8 cellular contexts compared by ENCODE assay signal in the genomic region with DNA sequence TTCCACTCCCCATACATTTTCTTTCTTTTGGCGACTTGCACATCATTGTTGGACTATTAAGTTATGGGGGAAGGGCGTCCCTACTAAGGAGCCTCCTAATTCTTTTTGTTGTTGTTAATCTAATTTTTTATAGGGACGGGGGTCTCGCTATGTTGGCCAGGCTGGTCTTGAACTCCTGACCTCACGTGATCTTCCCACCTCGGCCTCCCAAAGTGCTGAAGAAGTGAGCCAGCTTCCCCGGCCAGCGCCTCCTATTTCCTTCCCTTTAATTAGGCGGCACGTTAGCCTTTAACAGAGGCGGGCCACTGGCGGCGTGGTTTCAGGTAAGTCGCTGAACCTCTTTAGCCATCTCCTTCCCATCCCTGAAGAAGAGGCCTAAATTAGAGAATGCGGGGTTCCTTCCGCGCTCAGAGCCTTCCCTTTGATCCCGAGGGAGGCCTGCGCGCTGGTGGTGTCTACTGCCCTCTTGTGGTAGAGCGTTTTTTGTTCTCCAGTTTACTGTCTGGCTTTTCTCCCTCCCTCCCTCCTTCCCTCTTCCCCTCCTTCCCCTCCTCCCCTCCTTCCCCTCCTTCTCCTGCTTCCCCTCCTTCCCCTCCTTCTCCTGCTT. TPM values are rescaled to one million over a fixed set of nuclear protein-coding genes. Genes with fewer than 3 reads are reported as not detected.
DNase-seq lines count a peak whose midpoint lies in the region; ATAC-seq, FAIRE-seq and TF ChIP-seq lines count a peak whose summit lies in the region.

No MANE protein-coding gene starts in this region.

- TF ChIP-seq CTCF in DND-41 (IDR thresholded peaks at IDR 0.05; ENCODE audit: borderline replicate concordance, extremely low read depth, low read length, poor library complexity, severe bottlenecking) (peak; percentile 73), pancreas (IDR thresholded peaks at IDR 0.05) (peak; percentile 33 to 60 (median 46)), transverse colon (IDR thresholded peaks at IDR 0.05) (peak; percentile 72 to 75 (median 75))

- ATAC-seq in DND-41 (ENCODE audit: insufficient read depth, low read depth) (peak; percentile 77; the same call in 2 of the 3 replicates), pancreas (peak; percentile 78 to 100 (median 96)), GM21360 (IDR thresholded peaks at IDR 0.05; ENCODE audit: unreplicated experiment) (no peak)

- no peak overlapping the region for H3K9ac ChIP-seq in DND-41 (ENCODE audit: low read depth, low read length)

- no peaks in the 10 kb centered on the region for H3K27me3 ChIP-seq in DND-41 (ENCODE audit: insufficient read depth, low read length, poor library complexity)
- H3K27me3 ChIP-seq in pancreas: no peaks in the 10 kb centered on the region
- H3K27me3 ChIP-seq in transverse colon: no peaks in the 10 kb centered on the region

- H3K27me3 Mint-ChIP-seq in activated naive CD4-positive, alpha-beta T cell treated with anti-CD3 and anti-CD28 coated beads for 36 hours (ENCODE audit: low read depth): no peaks in the 10 kb centered on the region

- no peak overlapping the region for H3K27ac Mint-ChIP-seq in activated naive CD4-positive, alpha-beta T cell treated with anti-CD3 and anti-CD28 coated beads for 36 hours

- in situ Hi-C loops in SK-MEL-5 (cut with HindIII; ENCODE audit: low pct_unique_long_range_greater_than_20kb, low sequenced_read_pairs) (no loop called here), transverse colon (cut with MboI; ENCODE audit: low pct_ligation_motif_present in 1 of 4, low pct_unique_long_range_greater_than_20kb in 1 of 4, low sequenced_read_pairs in 3 of 4) (loop anchor here in 3 of 4 donors (10.0 to 25.0 kb wide), 3 partner anchors 228 to 240 kb away; no protein-coding TSS in a partner anchor)

- H3K4me1 ChIP-seq in DND-41 (ENCODE audit: insufficient read depth, low read length): no peaks in the 10 kb centered on the region
- H3K4me1 ChIP-seq in pancreas: no peaks in the 10 kb centered on the region
- H3K4me1 ChIP-seq in transverse colon: peaks cover 0 to 5% (median 3%) of the 10 kb centered on the region in 4 donors

- CTCF ChIA-PET in activated naive CD4-positive, alpha-beta T cell treated with anti-CD3 and anti-CD28 coated beads for 36 hours (lab: Charles Lee): interaction anchor here (0.9 to 2.1 kb wide), 2 partner anchors 12 to 233 kb away, joined by 4 to 7 read pairs; no protein-coding TSS in a partner anchor

- H3K4me3 Mint-ChIP-seq in activated naive CD4-positive, alpha-beta T cell treated with anti-CD3 and anti-CD28 coated beads for 36 hours: peak overlapping the region; percentile 62

- no peaks in the 10 kb centered on the region for H3K36me3 Mint-ChIP-seq in activated naive CD4-positive, alpha-beta T cell treated with anti-CD3 and anti-CD28 coated beads for 36 hours (ENCODE audit: low read depth)

- no peak for FAIRE-seq in pancreas (lab: Jason Lieb, UNC)

- no peak overlapping the region for H3K27ac ChIP-seq in DND-41 (ENCODE audit: low read length)
- no peak overlapping the region for H3K27ac ChIP-seq in pancreas
- no peak overlapping the region for H3K27ac ChIP-seq in transverse colon

- H3K9me3 ChIP-seq in DND-41 (ENCODE audit: insufficient read depth, low read length, severe bottlenecking) (no peaks in the 10 kb centered on the region), pancreas (no peaks in the 10 kb centered on the region), transverse colon (no peaks in the 10 kb centered on the region)

- DNase-seq in DND-41 (peak; percentile 63), MV-4-11 (lab: John Stamatoyannopoulos, UW) (peak; percentile 51), SK-MEL-5 (ENCODE audit: low read depth, low spot score) (peak; percentile 77), globus pallidus (ENCODE audit: low spot score) (peak; percentile 64), pancreas (peak; percentile 27 to 68 (median 48)), transverse colon (peak; percentile 54)
- peak; percentile 73 for DNase-seq in activated naive CD4-positive, alpha-beta T cell treated with anti-CD3 and anti-CD28 coated beads for 36 hours

- H3K4me2 ChIP-seq in DND-41 (ENCODE audit: insufficient read depth, low read length): no peak overlapping the region

- H4K20me1 ChIP-seq in DND-41 (ENCODE audit: insufficient read depth, low read length): no peaks in the 10 kb centered on the region

- no peak for TF ChIP-seq POLR2A in transverse colon (IDR thresholded peaks at IDR 0.05)

- intact Hi-C loops in activated naive CD4-positive, alpha-beta T cell treated with anti-CD3 and anti-CD28 coated beads for 36 hours (cut with micrococcal nuclease): loop anchor here (1.0 to 10.0 kb wide), 4 partner anchors 18 to 235 kb away; a partner anchor contains a TSS
- intact Hi-C loops in pancreas (cut with DNase I): no loop called here
- intact Hi-C loops in transverse colon (cut with DNase I; ENCODE audit: low total_unique reads): no loop called here

- H3K36me3 ChIP-seq in DND-41 (ENCODE audit: insufficient read depth, low read length): no peaks in the 10 kb centered on the region
- H3K36me3 ChIP-seq in pancreas: no peaks in the 10 kb centered on the region
- no peaks in the 10 kb centered on the region for H3K36me3 ChIP-seq in transverse colon

- TF ChIP-seq EP300 in transverse colon (IDR thresholded peaks at IDR 0.05; ENCODE audit: low read depth): no peak

- H3K9me3 Mint-ChIP-seq in activated naive CD4-positive, alpha-beta T cell treated with anti-CD3 and anti-CD28 coated beads for 36 hours: no peaks in the 10 kb centered on the region

- H2AFZ ChIP-seq in DND-41 (ENCODE audit: low read depth, low read length): no peak overlapping the region

- H3K4me3 ChIP-seq in DND-41 (ENCODE audit: low read depth in 1 of 2, low read length in 2 of 2) (no peak overlapping the region), pancreas (peak overlapping the region in 1 of 4 donors; percentile 21), transverse colon (peak overlapping the region in 1 of 4 donors; percentile 42)

- H3K79me2 ChIP-seq in DND-41 (ENCODE audit: insufficient read depth, low read length): no peaks in the 10 kb centered on the region

- WGBS in pancreas, 2 donors: 17 to 24% methylated on average over 21 of the region's 21 CpGs
- WGBS in transverse colon (ENCODE audit: low coverage in 1 of 2), 2 donors: 21 to 67% methylated on average over 3 to 21 of the region's 21 CpGs

- peaks cover 6% of the 10 kb centered on the region for H3K4me1 Mint-ChIP-seq in activated naive CD4-positive, alpha-beta T cell treated with anti-CD3 and anti-CD28 coated beads for 36 hours (ENCODE audit: low read depth)

RNA-seq across cellular contexts. Expression of a gene that starts 38.1 kb away (rescaled TPM):
- total RNA-seq in SK-MEL-5 (2014; rRNA removed; shearing (Covaris generic)): not detected in 2 replicates
- not detected in 2 replicates for polyA plus RNA-seq in SK-MEL-5 (2015; cell fraction: cytosol; rRNA removed)
- polyA plus RNA-seq in SK-MEL-5 (2015; cell fraction: nucleus; rRNA removed): not detected in 2 replicates
- total RNA-seq in activated naive CD4-positive, alpha-beta T cell treated with anti-CD3 and anti-CD28 coated beads for 36 hours: 10 to 100 TPM; 10.5 to 11.6 TPM
- total RNA-seq in pancreas: 1 to 10 TPM in 1 of 6 donors, under 1 TPM in 3, not detected in 2; 0.08 to 1.4 (median 0.49) TPM
- polyA plus RNA-seq in pancreas: under 1 TPM in 1 of 2 donors, not detected in 1; 0.27 TPM
- total RNA-seq in transverse colon: under 1 TPM in 1 of 4 donors, not detected in 3; 0.48 TPM

RNA-seq across cellular contexts. Expression of a gene that starts 49.7 kb away (rescaled TPM):
- not detected in 2 replicates for total RNA-seq in SK-MEL-5 (2014; rRNA removed; shearing (Covaris generic))
- not detected in 2 replicates for polyA plus RNA-seq in SK-MEL-5 (2015; cell fraction: cytosol; rRNA removed)
- polyA plus RNA-seq in SK-MEL-5 (2015; cell fraction: nucleus; rRNA removed): 0.19 TPM in 1 of 2 replicates, not detected in the other
- not detected for total RNA-seq in activated naive CD4-positive, alpha-beta T cell treated with anti-CD3 and anti-CD28 coated beads for 36 hours
- not detected for total RNA-seq in pancreas
- polyA plus RNA-seq in pancreas: under 1 TPM in 1 of 2 donors, not detected in 1; 0.09 TPM
- total RNA-seq in transverse colon: not detected

RNA-seq across cellular contexts. Expression of a gene that starts 58.9 kb away (rescaled TPM):
- 264 and 305 TPM in 2 replicates for total RNA-seq in SK-MEL-5 (2014; rRNA removed; shearing (Covaris generic))
- polyA plus RNA-seq in SK-MEL-5 (2015; cell fraction: cytosol; rRNA removed): 237 and 272 TPM in 2 replicates
- polyA plus RNA-seq in SK-MEL-5 (2015; cell fraction: nucleus; rRNA removed): 36.3 and 66.4 TPM in 2 replicates
- total RNA-seq in activated naive CD4-positive, alpha-beta T cell treated with anti-CD3 and anti-CD28 coated beads for 36 hours: 100 to 1,000 TPM; 373 to 397 TPM
- total RNA-seq in pancreas: 100 to 1,000 TPM in 5 of 6 donors, 10 to 100 TPM in 1; 99.8 to 143 (median 134) TPM
- polyA plus RNA-seq in pancreas: 100 to 1,000 TPM; 174 to 176 TPM
- 100 to 1,000 TPM in 1 of 4 donors, 10 to 100 TPM in 3; 40.4 to 103 (median 82.8) TPM for total RNA-seq in transverse colon

Comparison
In these comparisons a context has a peak if more than half of its experiments do, and no peak if none do; other contexts are left out.
1. RNA of a gene that starts 38.1 kb away (total RNA-seq): 10.5 to 11.6 TPM in activated naive CD4-positive, alpha-beta T cell treated with anti-CD3 and anti-CD28 coated beads for 36 hours; 0.08 to 1.4 TPM in pancreas, not detected in SK-MEL-5 and 0.48 TPM in transverse colon; every median in the first group is over 4 times any median in the second.
2. Peak in every context shown above with its lines, with median percentiles within 50 percentile points of each other: DNase-seq and CTCF ChIP-seq.